ENCODE assay signal across 9 cellular contexts in the genomic region with DNA sequence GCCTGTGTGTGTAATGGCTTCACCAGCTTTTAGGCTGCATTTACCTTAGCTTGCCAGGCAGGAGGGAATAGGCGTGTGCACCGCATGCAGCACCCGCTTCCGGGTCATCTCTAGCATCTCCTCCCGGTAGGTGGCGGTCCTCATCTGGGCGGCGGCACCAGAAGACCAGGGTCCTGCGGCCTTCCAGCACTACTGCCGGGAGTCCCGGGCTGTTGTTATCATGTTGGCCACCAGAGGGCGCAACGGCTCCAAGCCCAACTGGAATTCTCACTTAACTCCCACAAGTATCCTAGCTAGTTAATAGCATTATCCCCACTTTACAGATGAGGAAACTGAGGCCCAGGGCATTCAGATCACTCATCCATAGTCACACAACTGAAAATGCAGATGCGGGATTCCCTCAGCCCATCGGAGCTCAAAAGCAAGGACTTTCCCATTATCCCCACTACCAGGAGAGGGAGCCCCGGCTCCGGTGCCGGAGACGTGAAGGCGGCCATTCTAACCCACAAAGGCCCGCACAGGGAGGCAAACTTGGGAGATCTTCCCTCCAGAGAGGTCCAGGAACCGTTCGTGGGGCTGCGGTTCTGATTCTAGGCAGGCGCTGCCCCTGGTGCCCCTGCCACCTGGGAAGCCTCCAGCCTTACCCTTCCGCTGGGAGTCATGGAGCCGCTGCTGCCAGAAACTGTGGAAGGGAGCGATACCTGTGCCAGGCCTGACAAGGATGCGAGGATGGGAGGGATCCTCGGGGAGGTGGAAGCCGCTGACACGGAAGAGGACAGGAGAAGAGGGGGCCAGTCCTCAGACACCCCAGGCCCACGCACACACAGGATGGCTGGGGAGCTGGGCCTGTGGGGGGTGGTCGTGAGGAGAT. TPM values are rescaled to one million over a fixed set of nuclear protein-coding genes. Genes with fewer than 3 reads are reported as not detected.
DNase-seq lines count a peak whose midpoint lies in the region; ATAC-seq and TF ChIP-seq lines count a peak whose summit lies in the region.
"Had no signal": no experiment of that assay in that cellular context is flagged by ENCODE, and none has a peak within 500 bp of the region (broad histone marks: within the 10 kb centered on the region; RNA-seq: fewer than 3 reads in every experiment).

No MANE protein-coding gene starts in this region.

- CTCF ChIA-PET in Calu3 (lab: Charles Lee): interaction anchor here (0.8 to 1.6 kb wide), 8 partner anchors 28 to 225 kb away, joined by 3 to 25 read pairs (median 5); no protein-coding TSS in a partner anchor

- BruUV-seq in Calu3 (replicated peaks; lab: Mats Ljungman, UMichigan): no TSS peak

- H3K4me1 ChIP-seq in SJSA1 (replicated peaks) (no peaks in the 10 kb centered on the region; the same call in 1 of the 2 replicates), aorta (ENCODE audit: control insufficient read depth in 1 of 2, insufficient read depth in 2 of 2, low read length in 2 of 2) (no peaks in the 10 kb centered on the region)

- H3K36me3 Mint-ChIP-seq in Calu3 (ENCODE audit: insufficient read depth, unreplicated experiment) (no peaks in the 10 kb centered on the region), glutamatergic neuron (ENCODE audit: unreplicated experiment) (no peaks in the 10 kb centered on the region), progenitor cell of endocrine pancreas (ENCODE audit: insufficient read depth) (no peaks in the 10 kb centered on the region)

- H3K4me1 Mint-ChIP-seq in Calu3 (ENCODE audit: low read depth, unreplicated experiment): no peaks in the 10 kb centered on the region
- H3K4me1 Mint-ChIP-seq in glutamatergic neuron (ENCODE audit: low read depth, unreplicated experiment): peaks cover 13% of the 10 kb centered on the region
- no peaks in the 10 kb centered on the region for H3K4me1 Mint-ChIP-seq in progenitor cell of endocrine pancreas (ENCODE audit: low read depth)

- H3K4me3 Mint-ChIP-seq in Calu3 (ENCODE audit: low read depth, unreplicated experiment) (no peak overlapping the region), glutamatergic neuron (ENCODE audit: unreplicated experiment) (no peak overlapping the region), progenitor cell of endocrine pancreas (ENCODE audit: low read depth) (no peak overlapping the region)
- H3K4me3 Mint-ChIP-seq: activated naive CD8-positive, alpha-beta T cell had no signal

- H3K9me3 Mint-ChIP-seq in Calu3 (ENCODE audit: low read depth, unreplicated experiment) (no peaks in the 10 kb centered on the region), glutamatergic neuron (ENCODE audit: unreplicated experiment) (no peaks in the 10 kb centered on the region), progenitor cell of endocrine pancreas (ENCODE audit: low read depth) (no peaks in the 10 kb centered on the region)

- H3K27ac Mint-ChIP-seq in Calu3 (ENCODE audit: unreplicated experiment) (no peak overlapping the region), glutamatergic neuron (ENCODE audit: unreplicated experiment) (no peak overlapping the region), progenitor cell of endocrine pancreas (no peak overlapping the region)
- H3K27ac Mint-ChIP-seq: activated naive CD8-positive, alpha-beta T cell had no signal

- H3K36me3 ChIP-seq in SJSA1 (no peaks in the 10 kb centered on the region), aorta (ENCODE audit: control insufficient read depth in 1 of 2, insufficient read depth in 2 of 2, low read length in 1 of 2) (no peaks in the 10 kb centered on the region)

- DNase-seq in Calu3 (peak; percentile 83), LoVo (ENCODE audit: low spot score) (peak; percentile 73), SJSA1 (ENCODE audit: low read depth in 1 of 2, low spot score in 2 of 2) (peak; percentile 47 to 81), glutamatergic neuron (peak; percentile 89), progenitor cell of endocrine pancreas (ENCODE audit: low spot score, unreplicated experiment) (peak; percentile 82), aorta (peak; percentile 74 to 91)
- DNase-seq in activated gamma-delta T cell treated with anti-CD3 and anti-CD28 coated beads, Interleukin-2, amount 50 U/mL, for 16 hours (ENCODE audit: low read depth): peak; percentile 42

- peak; percentile 74 for ATAC-seq in GM21529 (IDR thresholded peaks at IDR 0.05; ENCODE audit: unreplicated experiment)
- ATAC-seq in aorta (ENCODE audit: low FRiP score): peak; percentile 58

- intact Hi-C loops in Calu3 (cut with micrococcal nuclease; ENCODE audit: unreplicated experiment) (loop anchor here (1.0 kb wide), 1 partner anchor 225 kb away; no protein-coding TSS in a partner anchor), aorta (cut with DNase I) (loop anchor here (2.0 to 5.0 kb wide), 2 partner anchors 102 kb away; no protein-coding TSS in a partner anchor)

- TF ChIP-seq CTCF in Calu3 (IDR thresholded peaks at IDR 0.05; ENCODE audit: unreplicated experiment): peak; percentile 92
- TF ChIP-seq CTCF in glutamatergic neuron (IDR thresholded peaks at IDR 0.05; ENCODE audit: partially characterized antibody, unreplicated experiment): peak; percentile 98
- peak; percentile 95 for TF ChIP-seq CTCF in progenitor cell of endocrine pancreas (IDR thresholded peaks at IDR 0.05; ENCODE audit: unreplicated experiment)

- H3K27ac ChIP-seq in SJSA1: no peak overlapping the region
- no peak overlapping the region for H3K27ac ChIP-seq in aorta (ENCODE audit: low read depth in 1 of 2, low read length in 2 of 2)

- WGBS in aorta, 2 donors: 49 to 50% methylated on average over 34 of the region's 34 CpGs

- no peak overlapping the region for H3K4me3 ChIP-seq in SJSA1
- no peak overlapping the region for H3K4me3 ChIP-seq in aorta (ENCODE audit: low read length in 2 of 2)

- H3K9me3 ChIP-seq in SJSA1 (replicated peaks) (no peaks in the 10 kb centered on the region), aorta (ENCODE audit: control insufficient read depth, low read length) (no peaks in the 10 kb centered on the region)

- H3K27me3 Mint-ChIP-seq in Calu3 (ENCODE audit: unreplicated experiment): peaks cover 34% of the 10 kb centered on the region
- H3K27me3 Mint-ChIP-seq in glutamatergic neuron (ENCODE audit: unreplicated experiment): peaks cover 3% of the 10 kb centered on the region
- peaks cover 23% of the 10 kb centered on the region for H3K27me3 Mint-ChIP-seq in progenitor cell of endocrine pancreas

- H3K27me3 ChIP-seq in SJSA1 (replicated peaks): no peaks in the 10 kb centered on the region
- H3K27me3 ChIP-seq in aorta (ENCODE audit: control insufficient read depth in 1 of 2, insufficient read depth in 2 of 2, low read length in 1 of 2): no peaks in the 10 kb centered on the region

RNA-seq across cellular contexts. Expression of a gene that starts 23.9 kb away (rescaled TPM):
- 93.1 and 214 TPM in 2 replicates for total RNA-seq in Calu3 (2022)
- total RNA-seq in SJSA1 (2014; rRNA removed; shearing (Covaris generic)): 0.50 TPM in 1 of 2 replicates, not detected in the other
- total RNA-seq in glutamatergic neuron (ENCODE audit: unreplicated experiment): 6.5 TPM
- total RNA-seq in progenitor cell of endocrine pancreas: 2.1 and 3.1 TPM in 2 replicates
- 10 to 100 TPM; 61.0 to 64.0 TPM for total RNA-seq in aorta
- polyA plus RNA-seq in aorta: 10 to 100 TPM; 26.8 to 47.1 TPM
